ENCODE assay signal across 19 cellular contexts in genomic region chr11:34404280-34404679, GRCh38. TPM values are rescaled to one million over a fixed set of nuclear protein-coding genes. Genes with fewer than 3 reads are reported as not detected.
A peak's percentile ranks its signal among the peaks of the same experiment; 100 is the strongest.
DNase-seq lines count a peak whose midpoint lies in the region; ATAC-seq, FAIRE-seq and TF ChIP-seq lines count a peak whose summit lies in the region.
"Had no signal": no experiment of that assay in that cellular context is flagged by ENCODE, and none has a peak within 500 bp of the region (broad histone marks: within the 10 kb centered on the region; RNA-seq: fewer than 3 reads in every experiment).

No MANE protein-coding gene starts in this region.

- peak; percentile 61 for FAIRE-seq in GM12892 (lab: Jason Lieb, UNC)
- FAIRE-seq: RCC 7860 had no signal

- H3K27me3 Mint-ChIP-seq in T-helper 17 cell: peaks cover 44% of the 10 kb centered on the region

- no peaks in the 10 kb centered on the region for H3K9me3 Mint-ChIP-seq in activated naive CD4-positive, alpha-beta T cell treated with anti-CD3 and anti-CD28 coated beads, Interleukin-2, amount 50 U/mL, for 72 hours
- no peaks in the 10 kb centered on the region for H3K9me3 Mint-ChIP-seq in stimulated activated effector memory CD8-positive, alpha-beta T cell treated with anti-CD3 and anti-CD28 coated beads, Interleukin-12 subunit alpha, Interleukin-12 subunit beta, amount 100 ng/mL, for 72 hours

- H3K9me3 ChIP-seq in T-helper 17 cell (ENCODE audit: control insufficient read depth, low read length, poor library complexity, severe bottlenecking) (no peaks in the 10 kb centered on the region), spleen (no peaks in the 10 kb centered on the region)

- no peak overlapping the region for H3K4me3 ChIP-seq in spleen
- H3K4me3 ChIP-seq: SK-N-MC had no signal

- ATAC-seq in activated naive CD4-positive, alpha-beta T cell treated with anti-CD3 and anti-CD28 coated beads, Interleukin-2, amount 50 U/mL, for 72 hours: peak; percentile 37 to 59
- no peak for ATAC-seq in T-helper 17 cell
- no peak for ATAC-seq in stimulated activated effector memory CD8-positive, alpha-beta T cell treated with anti-CD3 and anti-CD28 coated beads, Interleukin-12 subunit alpha, Interleukin-12 subunit beta, amount 100 ng/mL, for 72 hours

- H3K4me1 Mint-ChIP-seq in T-helper 17 cell: peaks cover 14% of the 10 kb centered on the region
- peaks cover 17% of the 10 kb centered on the region for H3K4me1 Mint-ChIP-seq in stimulated activated effector memory CD8-positive, alpha-beta T cell treated with anti-CD3 and anti-CD28 coated beads, Interleukin-12 subunit alpha, Interleukin-12 subunit beta, amount 100 ng/mL, for 72 hours

- peaks cover 0 to 9% (median 0%) of the 10 kb centered on the region in 6 donors for H3K4me1 ChIP-seq in spleen

- intact Hi-C loops in spleen (cut with DNase I; ENCODE audit: low total_unique reads): no loop called here

- TF ChIP-seq POLR2A in GM12892 (IDR thresholded peaks at IDR 0.05; ENCODE audit: low read depth, low read length) (no peak), spleen (IDR thresholded peaks at IDR 0.05) (no peak)

- no peaks in the 10 kb centered on the region for H3K36me3 ChIP-seq in spleen

- no peak overlapping the region for H3K27ac Mint-ChIP-seq in activated naive CD4-positive, alpha-beta T cell treated with anti-CD3 and anti-CD28 coated beads, Interleukin-2, amount 50 U/mL, for 72 hours
- no peak overlapping the region for H3K27ac Mint-ChIP-seq in T-helper 17 cell
- H3K27ac Mint-ChIP-seq in stimulated activated effector memory CD8-positive, alpha-beta T cell treated with anti-CD3 and anti-CD28 coated beads, Interleukin-12 subunit alpha, Interleukin-12 subunit beta, amount 100 ng/mL, for 72 hours: no peak overlapping the region

- peak overlapping the region; percentile 67 for H3K4me3 Mint-ChIP-seq in T-helper 17 cell
- H3K4me3 Mint-ChIP-seq in stimulated activated effector memory CD8-positive, alpha-beta T cell treated with anti-CD3 and anti-CD28 coated beads, Interleukin-12 subunit alpha, Interleukin-12 subunit beta, amount 100 ng/mL, for 72 hours: peak overlapping the region; percentile 49

- H3K27me3 ChIP-seq in spleen (replicated peaks in 1 of 7): peaks cover 0 to 6% (median 0%) of the 10 kb centered on the region in 7 donors

- no peak overlapping the region for H3K27ac ChIP-seq in spleen
- H3K27ac ChIP-seq: SK-N-MC had no signal

- no peak for DNase-seq in activated naive CD4-positive, alpha-beta T cell treated with anti-CD3 and anti-CD28 coated beads, Interleukin-2, amount 50 U/mL, for 72 hours (ENCODE audit: low spot score in 2 of 2)
- DNase-seq in activated naive CD4-positive, alpha-beta T cell treated with Interleukin-2 at 50 U/mL for 16 hours: no peak
- DNase-seq in GM12892 (ENCODE audit: insufficient read length) (no peak), T-helper 17 cell (no peak), spleen (no peak), NOMO-1 treated with dmso at 0.1 percent for 144 hours (lab: John Stamatoyannopoulos, UW; ENCODE audit: unreplicated experiment) (no peak)
- no peak for DNase-seq in stimulated activated effector memory CD8-positive, alpha-beta T cell treated with anti-CD3 and anti-CD28 coated beads, Interleukin-12 subunit alpha, Interleukin-12 subunit beta, amount 100 ng/mL, for 72 hours (ENCODE audit: low spot score in 2 of 2)
- DNase-seq: C1 segment of cervical spinal cord, DMS153, H7, Kasumi-1, NCI-H1105, NCI-H146, NCI-H1930, NCI-H2107, NCI-H524 treated with DMSO at 0.1 percent for 48 hours, NCI-H82 had no signal

- H3K36me3 Mint-ChIP-seq in activated naive CD4-positive, alpha-beta T cell treated with anti-CD3 and anti-CD28 coated beads, Interleukin-2, amount 50 U/mL, for 72 hours: no peaks in the 10 kb centered on the region
- peaks cover 2% of the 10 kb centered on the region for H3K36me3 Mint-ChIP-seq in T-helper 17 cell (ENCODE audit: low read depth)
- no peaks in the 10 kb centered on the region for H3K36me3 Mint-ChIP-seq in stimulated activated effector memory CD8-positive, alpha-beta T cell treated with anti-CD3 and anti-CD28 coated beads, Interleukin-12 subunit alpha, Interleukin-12 subunit beta, amount 100 ng/mL, for 72 hours

- WGBS in spleen, 5 donors: 76 to 91% (median 82%) methylated on average over 6 of the region's 6 CpGs

- no peak for TF ChIP-seq CTCF in spleen (IDR thresholded peaks at IDR 0.05 in 8 of 11, conservative IDR thresholded peaks at IDR 0.05 in 3 of 11)

RNA-seq across cellular contexts. Expression of gene CAT, which starts 34.5 kb away (rescaled TPM):
- total RNA-seq in activated naive CD4-positive, alpha-beta T cell treated with anti-CD3 and anti-CD28 coated beads, Interleukin-2, amount 50 U/mL, for 72 hours: 10 to 100 TPM; 16.5 to 23.6 TPM
- polyA plus RNA-seq in GM12892 (2012; ENCODE audit: missing spikeins): 33.3 TPM
- 10 to 100 TPM; 22.2 to 27.8 TPM for total RNA-seq in T-helper 17 cell
- 100 to 1,000 TPM in 5 of 7 donors, 10 to 100 TPM in 2; 93.4 to 149 (median 126) TPM for total RNA-seq in spleen
- 10 to 100 TPM; 55.2 to 74.2 (median 64.5) TPM for polyA plus RNA-seq in spleen
- total RNA-seq: H7 had no signal

RNA-seq across cellular contexts. Expression of gene ABTB2, which starts 46.5 kb away (rescaled TPM):
- total RNA-seq in activated naive CD4-positive, alpha-beta T cell treated with anti-CD3 and anti-CD28 coated beads, Interleukin-2, amount 50 U/mL, for 72 hours: under 1 TPM; 0.16 to 0.27 TPM
- 1.5 TPM for polyA plus RNA-seq in GM12892 (2012; ENCODE audit: missing spikeins)
- total RNA-seq in T-helper 17 cell (under 1 TPM; 0.55 to 0.81 TPM), spleen (1 to 10 TPM; 1.5 to 2.9 (median 2.0) TPM)
- under 1 TPM; 0.41 to 0.67 (median 0.58) TPM for polyA plus RNA-seq in spleen

Comparison
In these comparisons a context has a peak if more than half of its experiments do, and no peak if none do; other contexts are left out.
1. ATAC-seq: peak in activated naive CD4-positive, alpha-beta T cell treated with anti-CD3 and anti-CD28 coated beads, Interleukin-2, amount 50 U/mL, for 72 hours (2 of 2); none in T-helper 17 cell (single experiment) and stimulated activated effector memory CD8-positive, alpha-beta T cell treated with anti-CD3 and anti-CD28 coated beads, Interleukin-12 subunit alpha, Interleukin-12 subunit beta, amount 100 ng/mL, for 72 hours (single experiment).